In the genomic region with DNA sequence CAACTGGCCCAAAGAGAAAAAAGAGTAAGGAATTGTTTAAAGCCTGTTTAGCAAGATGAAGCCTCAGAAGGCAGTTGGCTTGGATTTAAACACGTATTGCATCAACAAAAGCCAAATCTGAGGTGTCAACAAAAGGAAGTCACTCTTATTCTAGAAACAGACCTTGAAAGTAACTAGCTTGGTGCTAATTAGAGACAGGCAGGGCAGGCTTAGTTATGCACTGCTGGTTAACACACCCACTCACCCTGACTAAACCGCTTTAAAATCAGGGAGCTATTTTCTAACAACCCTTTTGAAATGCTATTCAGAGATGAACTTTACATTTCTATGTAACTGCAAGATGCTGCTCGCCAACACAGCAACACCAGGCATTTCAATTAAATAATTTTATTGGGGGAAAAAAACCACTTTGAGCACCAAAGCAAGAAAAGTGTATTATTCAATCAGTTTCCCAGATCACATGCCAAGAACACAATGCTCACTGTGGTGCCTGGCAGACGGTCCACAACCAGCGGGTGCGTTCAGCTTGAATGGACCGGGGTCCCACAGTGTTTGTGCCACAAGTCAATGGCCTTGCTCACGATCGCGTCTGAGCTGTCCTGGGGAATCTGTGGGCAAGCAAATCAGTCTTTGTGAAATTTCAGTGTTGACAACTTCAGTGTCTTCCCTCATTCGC, we compare ENCODE assay signal across 9 cellular contexts. TPM values are rescaled to one million over a fixed set of nuclear protein-coding genes. Genes with fewer than 3 reads are reported as not detected.
DNase-seq lines count a peak whose midpoint lies in the region; ATAC-seq, FAIRE-seq and TF ChIP-seq lines count a peak whose summit lies in the region.
"Had no signal": no experiment of that assay in that cellular context is flagged by ENCODE, and none has a peak within 500 bp of the region (broad histone marks: within the 10 kb centered on the region; RNA-seq: fewer than 3 reads in every experiment).

No MANE protein-coding gene starts in this region.

- no peaks in the 10 kb centered on the region for H3K9me3 ChIP-seq in upper lobe of left lung

- in situ Hi-C loops in brain microvascular endothelial cell (cut with HindIII; ENCODE audit: low pct_ligation_motif_present, low sequenced_read_pairs): no loop called here

- DNase-seq in GM19239 (ENCODE audit: insufficient read length, low spot score): no peak
- no peak for DNase-seq in brain microvascular endothelial cell
- DNase-seq in NCI-H345 (lab: John Stamatoyannopoulos, UW): no peak
- no peak for DNase-seq in upper lobe of left lung
- DNase-seq: T-cell had no signal

- WGBS in upper lobe of left lung, 2 donors: 89 to 90% methylated on average over 11 of the region's 11 CpGs

- H3K36me3 ChIP-seq in brain microvascular endothelial cell (replicated peaks) (peaks cover 6% of the 10 kb centered on the region), upper lobe of left lung (peaks cover 0 to 53% (median 13%) of the 10 kb centered on the region in 4 donors)

- peak; percentile 91 for FAIRE-seq in GM19239 (lab: Jason Lieb, UNC)

- TF ChIP-seq CTCF in brain microvascular endothelial cell (IDR thresholded peaks at IDR 0.05; ENCODE audit: low read depth, low read length, missing control alignments) (no peak), upper lobe of left lung (IDR thresholded peaks at IDR 0.05) (no peak)

- peak; percentile 44 for ATAC-seq in HG02870 (IDR thresholded peaks at IDR 0.05; ENCODE audit: unreplicated experiment)
- ATAC-seq in GM18505 (IDR thresholded peaks at IDR 0.05; ENCODE audit: unreplicated experiment): no peak
- no peak for ATAC-seq in HG02973 (IDR thresholded peaks at IDR 0.05; ENCODE audit: unreplicated experiment)
- no peak for ATAC-seq in upper lobe of left lung (ENCODE audit: low FRiP score in 2 of 2)
- ATAC-seq: T-cell had no signal

- H3K27ac ChIP-seq in brain microvascular endothelial cell (peak overlapping the region; percentile 95), skin epidermis (peak overlapping the region in 11 of 21 experiments; percentile 9 to 85 (median 38)), upper lobe of left lung (peak overlapping the region in 2 of 4 donors; percentile 81 to 86)

- H3K4me3 ChIP-seq in brain microvascular endothelial cell (ENCODE audit: low read depth, low read length): no peak overlapping the region
- H3K4me3 ChIP-seq in skin epidermis: no peak overlapping the region
- no peak overlapping the region for H3K4me3 ChIP-seq in upper lobe of left lung

- no peaks in the 10 kb centered on the region for H3K27me3 ChIP-seq in brain microvascular endothelial cell (replicated peaks)
- no peaks in the 10 kb centered on the region for H3K27me3 ChIP-seq in upper lobe of left lung

- peaks cover 16 to 26% (median 20%) of the 10 kb centered on the region in 4 donors for H3K4me1 ChIP-seq in upper lobe of left lung

- TF ChIP-seq EP300 in upper lobe of left lung (IDR thresholded peaks at IDR 0.05): no peak

- no peak for TF ChIP-seq POLR2A in GM18505 (IDR thresholded peaks at IDR 0.05; ENCODE audit: borderline replicate concordance, extremely low read depth, insufficient read depth, insufficient read length)
- TF ChIP-seq POLR2A in upper lobe of left lung (IDR thresholded peaks at IDR 0.05): no peak

RNA-seq across cellular contexts. Expression of gene TBC1D7, which starts 23.6 kb away (rescaled TPM):
- 10 to 100 TPM in 4 of 6 donors, 1 to 10 TPM in 2; 8.1 to 32.5 (median 14.3) TPM for total RNA-seq in upper lobe of left lung
